Comparison of ENCODE assay signal across 24 cellular contexts in the genomic region with DNA sequence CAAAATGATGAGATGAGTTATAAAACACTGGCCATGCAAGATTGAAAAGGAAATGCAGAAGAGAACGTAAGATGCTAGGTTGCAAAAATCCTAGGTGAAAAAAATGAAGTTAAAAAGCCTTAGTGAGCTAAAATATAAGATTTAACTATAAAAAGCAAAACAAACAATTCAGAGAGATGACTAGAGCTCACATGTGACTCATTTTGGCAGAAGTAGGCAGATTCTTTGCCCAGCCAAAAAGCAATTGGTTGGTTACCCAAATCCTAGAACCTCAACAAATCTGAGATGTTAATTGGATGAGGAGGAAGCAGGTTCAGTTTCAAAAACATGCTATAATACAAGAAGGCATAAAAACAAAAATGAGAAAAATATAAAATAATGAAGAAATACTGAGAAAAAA.
DNase-seq lines count a peak whose midpoint lies in the region; ATAC-seq and TF ChIP-seq lines count a peak whose summit lies in the region.
"Had no signal": no experiment of that assay in that cellular context is flagged by ENCODE, and none has a peak within 500 bp of the region (broad histone marks: within the 10 kb centered on the region; RNA-seq: fewer than 3 reads in every experiment).

No MANE protein-coding gene starts in this region.

- BruUV-seq in MCF 10A (replicated peaks; lab: Mats Ljungman, UMichigan) (no TSS peak), mammary epithelial cell (replicated peaks; lab: Mats Ljungman, UMichigan) (no TSS peak)

- H3K4me1 Mint-ChIP-seq in MCF 10A (ENCODE audit: insufficient read depth, unreplicated experiment) (peaks cover 6% of the 10 kb centered on the region), mesothelial cell of epicardium (no peaks in the 10 kb centered on the region)
- H3K4me1 Mint-ChIP-seq: activated naive CD4-positive, alpha-beta T cell treated with anti-CD3 and anti-CD28 coated beads, Interleukin-2, amount 50 U/mL, for 24 hours; H9; naive thymus-derived CD4-positive, alpha-beta T cell had no signal

- H3K4me3 Mint-ChIP-seq in MCF 10A (ENCODE audit: unreplicated experiment) (no peak overlapping the region), mesothelial cell of epicardium (no peak overlapping the region)
- H3K4me3 Mint-ChIP-seq: activated naive CD4-positive, alpha-beta T cell treated with anti-CD3 and anti-CD28 coated beads, Interleukin-2, amount 50 U/mL, for 24 hours; H9; naive thymus-derived CD4-positive, alpha-beta T cell; T-helper 1 cell treated with Interleukin-12 subunit alpha and Interleukin-12 subunit beta and Interleukin-4 antibody, amounts not matched to agents 30 μg/mL and 1 μg/mL, for 36 hours; type B pancreatic cell had no signal

- H2AFZ ChIP-seq in mammary epithelial cell (ENCODE audit: low read depth, low read length), result no peak overlapping the region

- H3K9me3 ChIP-seq in mammary epithelial cell (replicated peaks; ENCODE audit: insufficient read depth, low read length) (no peaks in the 10 kb centered on the region), adipocyte (ENCODE audit: control insufficient read depth, low read length) (no peaks in the 10 kb centered on the region)
- H3K9me3 ChIP-seq: ascending aorta; BLaER1 treated with 17β-estradiol and CSF1 and Interleukin-3, amounts not matched to agents 10 nM and 100 nM; Peyer's patch; stomach had no signal

- no peak for ATAC-seq in GM18498 (IDR thresholded peaks at IDR 0.05; ENCODE audit: unreplicated experiment)
- ATAC-seq: naive thymus-derived CD4-positive, alpha-beta T cell had no signal

- WGBS in mammary epithelial cell (ENCODE audit: low coverage, missing lambda C conversion rate), result 92% methylated on average over 1 of the region's 1 CpG

- H3K9ac ChIP-seq in mammary epithelial cell (ENCODE audit: insufficient read depth, low read length) (no peak overlapping the region), adipocyte (ENCODE audit: low read length) (peak overlapping the region; percentile 54)
- H3K9ac ChIP-seq: BLaER1 treated with 17β-estradiol and CSF1 and Interleukin-3, amounts not matched to agents 10 nM and 100 nM had no signal

- H3K36me3 ChIP-seq in mammary epithelial cell (ENCODE audit: insufficient read depth, low read length) (no peaks in the 10 kb centered on the region), adipocyte (ENCODE audit: control insufficient read depth, insufficient read depth, low read length, severe bottlenecking) (no peaks in the 10 kb centered on the region)
- H3K36me3 ChIP-seq: ascending aorta; BLaER1 treated with 17β-estradiol and CSF1 and Interleukin-3, amounts not matched to agents 10 nM and 100 nM; Peyer's patch; stomach had no signal

- H3K4me1 ChIP-seq in mammary epithelial cell (ENCODE audit: insufficient read depth, low read length), result no peaks in the 10 kb centered on the region
- H3K4me1 ChIP-seq in adipocyte (ENCODE audit: control insufficient read depth, insufficient read depth, low read length), result peaks cover 8% of the 10 kb centered on the region
- H3K4me1 ChIP-seq: Peyer's patch, stomach had no signal

- H3K27ac Mint-ChIP-seq in MCF 10A (ENCODE audit: low read depth, unreplicated experiment) (no peak overlapping the region), mesothelial cell of epicardium (no peak overlapping the region)
- H3K27ac Mint-ChIP-seq: activated naive CD4-positive, alpha-beta T cell treated with anti-CD3 and anti-CD28 coated beads, Interleukin-2, amount 50 U/mL, for 24 hours; H9; naive thymus-derived CD4-positive, alpha-beta T cell; T-helper 1 cell treated with Interleukin-12 subunit alpha and Interleukin-12 subunit beta and Interleukin-4 antibody, amounts not matched to agents 30 μg/mL and 1 μg/mL, for 36 hours; type B pancreatic cell had no signal

- dilution Hi-C loops in mammary epithelial cell (cut with HindIII; ENCODE audit: low sequenced_read_pairs), result no loop called here

- H3K27me3 Mint-ChIP-seq in MCF 10A (ENCODE audit: insufficient read depth, unreplicated experiment) (peaks cover 29% of the 10 kb centered on the region), mesothelial cell of epicardium (ENCODE audit: low read depth) (no peaks in the 10 kb centered on the region)
- H3K27me3 Mint-ChIP-seq: activated naive CD4-positive, alpha-beta T cell treated with anti-CD3 and anti-CD28 coated beads, Interleukin-2, amount 50 U/mL, for 24 hours; type B pancreatic cell had no signal

- H3K27me3 ChIP-seq in mammary epithelial cell (ENCODE audit: insufficient read depth, low read length) (no peaks in the 10 kb centered on the region), adipocyte (replicated peaks; ENCODE audit: control insufficient read depth, insufficient read depth, low read length) (no peaks in the 10 kb centered on the region)
- H3K27me3 ChIP-seq: ascending aorta; BLaER1 treated with 17β-estradiol and CSF1 and Interleukin-3, amounts not matched to agents 10 nM and 100 nM; Peyer's patch; stomach had no signal

- H3K27ac ChIP-seq in mammary epithelial cell (ENCODE audit: insufficient read depth, low read depth, low read length), result no peak overlapping the region
- H3K27ac ChIP-seq: ascending aorta, Peyer's patch, stomach had no signal

- POLR2A ChIA-PET in MCF 10A (lab: Yijun Ruan, JAX), result no interaction called here

- no peak overlapping the region for H3K4me2 ChIP-seq in mammary epithelial cell (ENCODE audit: insufficient read depth, low read depth, low read length)

- in situ Hi-C loops in mammary epithelial cell (cut with MboI; ENCODE audit: low sequenced_read_pairs in 2 of 2), result loop anchor here in 1 of 2 donors (10.0 kb wide), 1 partner anchor 547 kb away; no protein-coding TSS in a partner anchor

- H3K9me3 Mint-ChIP-seq in MCF 10A (ENCODE audit: unreplicated experiment) (no peaks in the 10 kb centered on the region), mesothelial cell of epicardium (no peaks in the 10 kb centered on the region)
- H3K9me3 Mint-ChIP-seq: activated naive CD4-positive, alpha-beta T cell treated with anti-CD3 and anti-CD28 coated beads, Interleukin-2, amount 50 U/mL, for 24 hours; H9; T-helper 1 cell treated with Interleukin-12 subunit alpha and Interleukin-12 subunit beta and Interleukin-4 antibody, amounts not matched to agents 30 μg/mL and 1 μg/mL, for 36 hours; type B pancreatic cell had no signal

- intact Hi-C loops in MCF 10A (cut with micrococcal nuclease) (loop anchor here (10.0 kb wide), 1 partner anchor 1647 kb away; no protein-coding TSS in a partner anchor), mammary epithelial cell (cut with micrococcal nuclease) (loop anchor here (10.0 kb wide), 1 partner anchor 337 kb away; no protein-coding TSS in a partner anchor)

- CTCF ChIA-PET in MCF 10A (lab: Yijun Ruan, JAX) (interaction anchor here (0.6 to 2.2 kb wide), 8 partner anchors 9 to 551 kb away, joined by 3 to 5 read pairs (median 3); no protein-coding TSS in a partner anchor), mammary epithelial cell (lab: Charles Lee; ENCODE audit: low non-redundant PET) (interaction anchor here (0.6 kb wide), 1 partner anchor 61 kb away, joined by 3 read pairs; no protein-coding TSS in a partner anchor)

- TF ChIP-seq CTCF in MCF 10A (IDR thresholded peaks at IDR 0.05; ENCODE audit: unreplicated experiment) (no peak), mammary epithelial cell (conservative IDR thresholded peaks at IDR 0.05 in 1 of 2, IDR thresholded peaks at IDR 0.05 in 1 of 2; ENCODE audit: extremely low read depth in 1 of 2, insufficient read depth in 1 of 2, low read depth in 1 of 2, low read length in 2 of 2) (no peak), fibroblast of mammary gland (conservative IDR thresholded peaks at IDR 0.05; ENCODE audit: control insufficient read depth, insufficient read depth, low read depth, low read length) (no peak), mesothelial cell of epicardium (IDR thresholded peaks at IDR 0.05; ENCODE audit: unreplicated experiment) (no peak)

- H3K4me3 ChIP-seq in mammary epithelial cell (replicated peaks in 1 of 3; ENCODE audit: insufficient read depth in 1 of 3, low read depth in 2 of 3, low read length in 3 of 3) (no peak overlapping the region), adipocyte (ENCODE audit: low read length) (no peak overlapping the region), fibroblast of mammary gland (ENCODE audit: control insufficient read depth, low read depth, low read length) (no peak overlapping the region)
- H3K4me3 ChIP-seq: ascending aorta; BLaER1 treated with 17β-estradiol and CSF1 and Interleukin-3, amounts not matched to agents 10 nM and 100 nM; Peyer's patch; stomach had no signal

- peak; percentile 13 for DNase-seq in MCF 10A (ENCODE audit: unreplicated experiment)
- DNase-seq in mammary epithelial cell, result no peak
- DNase-seq in adipocyte (ENCODE audit: low read depth), result peak; percentile 60
- DNase-seq in fibroblast of mammary gland (ENCODE audit: low read depth), result peak; percentile 54
- no peak for DNase-seq in NOMO-1 (lab: John Stamatoyannopoulos, UW; ENCODE audit: unreplicated experiment in 2 of 2)
- no peak for DNase-seq in mesothelial cell of epicardium (ENCODE audit: low spot score in 2 of 2, unreplicated experiment in 2 of 2)
- no peak for DNase-seq in COLO829 (ENCODE audit: low spot score)
- DNase-seq: 8988T; activated CD4-positive, alpha-beta T cell treated with anti-CD3 and anti-CD28 coated beads for 4 hours; effector CD8-positive, alpha-beta T cell; H9; Karpas-422; mesendoderm; naive thymus-derived CD4-positive, alpha-beta T cell; NCI-H1092; NCI-H2029; Peyer's patch; stomach had no signal

- H4K20me1 ChIP-seq in mammary epithelial cell (ENCODE audit: insufficient read depth, low read length), result no peaks in the 10 kb centered on the region
- H4K20me1 ChIP-seq: BLaER1 treated with 17β-estradiol and CSF1 and Interleukin-3, amounts not matched to agents 10 nM and 100 nM had no signal

- H3K36me3 Mint-ChIP-seq in MCF 10A (ENCODE audit: insufficient read depth, unreplicated experiment) (no peaks in the 10 kb centered on the region), mesothelial cell of epicardium (no peaks in the 10 kb centered on the region)
- H3K36me3 Mint-ChIP-seq: activated naive CD4-positive, alpha-beta T cell treated with anti-CD3 and anti-CD28 coated beads, Interleukin-2, amount 50 U/mL, for 24 hours; naive thymus-derived CD4-positive, alpha-beta T cell; type B pancreatic cell had no signal

- no peaks in the 10 kb centered on the region for H3K79me2 ChIP-seq in mammary epithelial cell (ENCODE audit: insufficient read depth, low read length)

Comparison
In these comparisons a context has a peak if more than half of its experiments do, and no peak if none do; other contexts are left out.
1. DNase-seq: peak in MCF 10A (single experiment), adipocyte (single experiment) and fibroblast of mammary gland (single experiment); none in mammary epithelial cell (single experiment), NOMO-1 (0 of 2), mesothelial cell of epicardium (0 of 2) and COLO829 (single experiment).